21 cellular contexts compared by ENCODE assay signal in genomic region chr10:70915806-70916205, GRCh38.
"Had no signal": no experiment of that assay in that cellular context is flagged by ENCODE, and none has a peak within 500 bp of the region (broad histone marks: within the 10 kb centered on the region; RNA-seq: fewer than 3 reads in every experiment).

No MANE protein-coding gene starts in this region.

- H3K27ac Mint-ChIP-seq: stimulated activated effector memory CD8-positive, alpha-beta T cell treated with anti-CD3 and anti-CD28 coated beads, Interleukin-12 subunit alpha, Interleukin-12 subunit beta, amount 100 ng/mL, for 72 hours; type B pancreatic cell had no signal

- H3K36me3 Mint-ChIP-seq: stimulated activated effector memory CD8-positive, alpha-beta T cell treated with anti-CD3 and anti-CD28 coated beads, Interleukin-12 subunit alpha, Interleukin-12 subunit beta, amount 100 ng/mL, for 72 hours; type B pancreatic cell had no signal

- H2AFZ ChIP-seq: hepatocyte had no signal

- H3K9me3 Mint-ChIP-seq: nephron; stimulated activated effector memory CD8-positive, alpha-beta T cell treated with anti-CD3 and anti-CD28 coated beads, Interleukin-12 subunit alpha, Interleukin-12 subunit beta, amount 100 ng/mL, for 72 hours; type B pancreatic cell had no signal

- H3K4me1 ChIP-seq: colonic mucosa, right atrium auricular region, sigmoid colon, suprapubic skin, thyroid gland had no signal

- H3K4me3 Mint-ChIP-seq: nephron; stimulated activated effector memory CD8-positive, alpha-beta T cell treated with anti-CD3 and anti-CD28 coated beads, Interleukin-12 subunit alpha, Interleukin-12 subunit beta, amount 100 ng/mL, for 72 hours; type B pancreatic cell had no signal

- H3K27ac ChIP-seq: cardiac muscle cell, colonic mucosa, esophagus squamous epithelium, gastroesophageal sphincter, hepatocyte, neutrophil, right atrium auricular region, sigmoid colon, skin epidermis, suprapubic skin, thyroid gland had no signal

- H3K79me2 ChIP-seq: hepatocyte had no signal

- H3K4me2 ChIP-seq: hepatocyte had no signal

- H3K36me3 ChIP-seq: cardiac muscle cell, colonic mucosa, esophagus squamous epithelium, gastroesophageal sphincter, neutrophil, right atrium auricular region, sigmoid colon, suprapubic skin, thyroid gland had no signal

- H3K9me3 ChIP-seq: colonic mucosa, esophagus squamous epithelium, gastroesophageal sphincter, mucosa of descending colon, neutrophil, right atrium auricular region, sigmoid colon, suprapubic skin, thyroid gland had no signal

- H3K27me3 ChIP-seq: cardiac muscle cell, colonic mucosa, hepatocyte, right atrium auricular region, thyroid gland had no signal

- DNase-seq: cerebellar nuclear complex; colonic mucosa; dermis blood vessel endothelial cell; esophagus squamous epithelium; foreskin fibroblast; glutamatergic neuron; sigmoid colon; stimulated activated CD4-positive, alpha-beta T cell treated with anti-CD3 and anti-CD28 coated beads, Interleukin-12 subunit alpha, Interleukin-12 subunit beta, amount 100 ng/mL, for 4 hours; stimulated activated naive CD8-positive, alpha-beta T cell treated with anti-CD3 and anti-CD28 coated beads, Interleukin-15, Interleukin-2, amounts not matched to agents 100 U/mL and 50 U/mL, for 24 hours; thyroid gland had no signal

- H3K4me1 Mint-ChIP-seq: stimulated activated effector memory CD8-positive, alpha-beta T cell treated with anti-CD3 and anti-CD28 coated beads, Interleukin-12 subunit alpha, Interleukin-12 subunit beta, amount 100 ng/mL, for 72 hours had no signal

- H3K4me3 ChIP-seq: cardiac muscle cell, colonic mucosa, esophagus squamous epithelium, gastroesophageal sphincter, hepatocyte, mucosa of descending colon, right atrium auricular region, sigmoid colon, skin epidermis, suprapubic skin, thyroid gland had no signal

- ATAC-seq: gastroesophageal sphincter; mucosa of descending colon; stimulated activated effector memory CD8-positive, alpha-beta T cell treated with anti-CD3 and anti-CD28 coated beads, Interleukin-12 subunit alpha, Interleukin-12 subunit beta, amount 100 ng/mL, for 72 hours; stimulated activated naive CD8-positive, alpha-beta T cell treated with anti-CD3 and anti-CD28 coated beads, Interleukin-15, Interleukin-2, amounts not matched to agents 100 U/mL and 50 U/mL, for 24 hours had no signal
